8 cellular contexts compared by ENCODE assay signal in genomic region chr12:79927772-79928474, GRCh38. TPM values are rescaled to one million over a fixed set of nuclear protein-coding genes. Genes with fewer than 3 reads are reported as not detected.
A peak's percentile ranks its signal among the peaks of the same experiment; 100 is the strongest.
DNase-seq lines count a peak whose midpoint lies in the region; ATAC-seq and TF ChIP-seq lines count a peak whose summit lies in the region.

No MANE protein-coding gene starts in this region.

- no peaks in the 10 kb centered on the region for H3K9me3 ChIP-seq in trophoblast cell (ENCODE audit: insufficient read depth, low read depth, low read length)

- no peak overlapping the region for H3K18ac ChIP-seq in trophoblast cell (ENCODE audit: low read length)

- no peak overlapping the region for H3K4me3 Mint-ChIP-seq in activated T-cell treated with anti-CD3 and anti-CD28 coated beads, Interleukin-2, amount 50 U/mL, for 24 hours

- CTCF ChIA-PET in GM10248 (lab: Yijun Ruan, JAX), result no interaction called here

- no peak overlapping the region for H3K23ac ChIP-seq in trophoblast cell (ENCODE audit: low read length)

- peaks cover 61% of the 10 kb centered on the region for H3K4me1 Mint-ChIP-seq in activated T-cell treated with anti-CD3 and anti-CD28 coated beads, Interleukin-2, amount 50 U/mL, for 24 hours (ENCODE audit: low read depth)

- H3K27ac Mint-ChIP-seq in activated T-cell treated with anti-CD3 and anti-CD28 coated beads, Interleukin-2, amount 50 U/mL, for 24 hours, result peak overlapping the region; percentile 83

- no peak overlapping the region for H3K4me3 ChIP-seq in HL-60 (replicated peaks; ENCODE audit: insufficient read depth, low read length)
- no peak overlapping the region for H3K4me3 ChIP-seq in trophoblast cell (ENCODE audit: low read depth, low read length)

- no peak overlapping the region for H2BK12ac ChIP-seq in trophoblast cell (ENCODE audit: low read length)

- H4K91ac ChIP-seq in trophoblast cell (ENCODE audit: low read depth, low read length), result no peak overlapping the region

- no peaks in the 10 kb centered on the region for H3K27me3 ChIP-seq in HL-60 (ENCODE audit: insufficient read depth, poor library complexity, severe bottlenecking)
- no peaks in the 10 kb centered on the region for H3K27me3 ChIP-seq in trophoblast cell (ENCODE audit: insufficient read depth, low read length)

- WGBS in trophoblast cell (ENCODE audit: extremely low coverage, insufficient coverage, insufficient read length), result no CpG with 5 or more reads among the region's 1 CpG

- no peak overlapping the region for H2AK5ac ChIP-seq in trophoblast cell (ENCODE audit: low read length)

- H3K36me3 Mint-ChIP-seq in activated T-cell treated with anti-CD3 and anti-CD28 coated beads, Interleukin-2, amount 50 U/mL, for 24 hours (ENCODE audit: low read depth), result peaks cover 4% of the 10 kb centered on the region

- no peak overlapping the region for H2AFZ ChIP-seq in trophoblast cell (ENCODE audit: insufficient read depth, low read length, poor library complexity)

- no peaks in the 10 kb centered on the region for H3K4me1 ChIP-seq in trophoblast cell (ENCODE audit: control insufficient read depth in 1 of 2, insufficient read depth in 2 of 2, low read length in 2 of 2)

- TF ChIP-seq CTCF in GM10248 (IDR thresholded peaks at IDR 0.05; ENCODE audit: control extremely low read depth, extremely low read depth, low read depth, missing control alignments) (no peak), HL-60 (IDR thresholded peaks at IDR 0.05; ENCODE audit: insufficient read depth, low read length) (no peak)

- H3K36me3 ChIP-seq in trophoblast cell (ENCODE audit: control insufficient read depth in 1 of 2, insufficient read depth in 2 of 2, low read length in 2 of 2), result no peaks in the 10 kb centered on the region

- DNase-seq in GM10248 (ENCODE audit: extremely low spot score) (peak; percentile 34), HL-60 (ENCODE audit: low read depth in 1 of 2, low spot score in 1 of 2) (peak; percentile 52 to 88), trophoblast cell (no peak), superior temporal gyrus (ENCODE audit: extremely low spot score) (no peak), HuH-7.5 (ENCODE audit: low spot score) (no peak), cortex of kidney (lab: John Stamatoyannopoulos, UW) (no peak)
- peak; percentile 39 for DNase-seq in activated T-cell treated with anti-CD3 and anti-CD28 coated beads, Interleukin-2, amount 50 U/mL, for 24 hours

- no peak overlapping the region for H3K14ac ChIP-seq in trophoblast cell (ENCODE audit: low read length)

- no peak overlapping the region for H2BK120ac ChIP-seq in trophoblast cell (ENCODE audit: insufficient read depth, low read length, poor library complexity)

- peaks cover 2% of the 10 kb centered on the region for H3K79me2 ChIP-seq in trophoblast cell (ENCODE audit: control insufficient read depth, insufficient read depth, low read length, poor library complexity)

- no peak overlapping the region for H4K8ac ChIP-seq in trophoblast cell (ENCODE audit: low read depth, low read length)

- H3K9ac ChIP-seq in trophoblast cell (ENCODE audit: low read length), result no peak overlapping the region

- H3K4ac ChIP-seq in trophoblast cell (ENCODE audit: low read depth, low read length), result peak overlapping the region; percentile 63

- peak; percentile 99 for ATAC-seq in GM21447 (IDR thresholded peaks at IDR 0.05; ENCODE audit: unreplicated experiment)

- H3K27ac ChIP-seq in HL-60 (replicated peaks) (peak overlapping the region; percentile 57), trophoblast cell (ENCODE audit: low read depth, low read length) (no peak overlapping the region)

- H3K4me2 ChIP-seq in trophoblast cell (ENCODE audit: low read length), result no peak overlapping the region

- POLR2A ChIA-PET in GM10248 (lab: Yijun Ruan, JAX), result no interaction called here

- H4K12ac ChIP-seq in trophoblast cell (ENCODE audit: low read depth, low read length), result no peak overlapping the region

- H3K79me1 ChIP-seq in trophoblast cell (ENCODE audit: low read length), result no peaks in the 10 kb centered on the region

- no peak overlapping the region for H2BK5ac ChIP-seq in trophoblast cell (ENCODE audit: low read depth, low read length, poor library complexity)

- H3K9me3 Mint-ChIP-seq in activated T-cell treated with anti-CD3 and anti-CD28 coated beads, Interleukin-2, amount 50 U/mL, for 24 hours, result no peaks in the 10 kb centered on the region

- H3K27me3 Mint-ChIP-seq in activated T-cell treated with anti-CD3 and anti-CD28 coated beads, Interleukin-2, amount 50 U/mL, for 24 hours, result no peaks in the 10 kb centered on the region

RNA-seq across cellular contexts. Expression of gene PPP1R12A, which starts 7.0 kb away (rescaled TPM):
- 142 and 152 TPM in 2 replicates for polyA plus RNA-seq in trophoblast cell (2013)

Comparison
In these comparisons a context has a peak if more than half of its experiments do, and no peak if none do; other contexts are left out.
1. DNase-seq: peak in GM10248 (single experiment), HL-60 (2 of 2) and activated T-cell treated with anti-CD3 and anti-CD28 coated beads, Interleukin-2, amount 50 U/mL, for 24 hours (single experiment); none in trophoblast cell (0 of 2), superior temporal gyrus (single experiment), HuH-7.5 (single experiment) and cortex of kidney (single experiment).